ENCODE assay signal across 20 cellular contexts in the genomic region with DNA sequence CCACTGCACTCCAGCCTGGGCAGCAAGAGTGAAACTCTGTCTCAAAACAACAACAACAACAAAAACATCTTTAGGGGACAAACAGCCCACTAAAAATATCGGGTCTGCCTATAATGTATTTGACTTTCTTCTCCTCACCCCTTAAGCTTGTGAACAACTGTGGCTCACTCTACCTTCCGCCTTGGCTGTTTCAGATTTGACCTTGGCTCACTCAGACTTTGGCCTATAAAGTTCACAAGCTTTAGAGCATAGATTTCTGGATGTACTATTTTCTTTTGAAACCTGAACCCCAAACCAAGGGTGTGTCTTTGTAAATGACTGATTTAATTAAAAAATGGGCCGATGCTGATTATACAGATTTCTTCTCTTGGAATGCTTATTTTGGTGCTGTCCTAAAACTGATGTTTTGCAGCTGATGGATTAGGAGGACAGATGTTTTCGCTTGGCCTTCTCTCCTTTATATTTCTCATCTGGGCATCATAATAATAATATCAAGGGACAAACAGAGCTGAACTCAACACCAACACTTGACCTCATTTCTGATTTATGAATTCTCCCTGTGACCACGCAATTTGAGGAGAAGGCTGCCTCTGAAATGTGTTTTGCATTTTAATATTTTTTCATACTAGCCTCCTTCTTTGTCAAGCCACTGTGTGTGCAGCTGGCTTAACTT. TPM values are rescaled to one million over a fixed set of nuclear protein-coding genes. Genes with fewer than 3 reads are reported as not detected.
DNase-seq lines count a peak whose midpoint lies in the region; ATAC-seq lines count a peak whose summit lies in the region.
"Had no signal": no experiment of that assay in that cellular context is flagged by ENCODE, and none has a peak within 500 bp of the region (broad histone marks: within the 10 kb centered on the region; RNA-seq: fewer than 3 reads in every experiment).

No MANE protein-coding gene starts in this region.

- H3K27me3 Mint-ChIP-seq in CD4-positive, CD25-positive, alpha-beta regulatory T cell = peaks cover 5% of the 10 kb centered on the region
- H3K27me3 Mint-ChIP-seq: activated naive CD4-positive, alpha-beta T cell treated with anti-CD3 and anti-CD28 coated beads, Interleukin-2, amount 50 U/mL, for 24 hours; stimulated activated naive B cell treated with anti-CD40 and anti-IgM and Interleukin-4, amounts not matched to agents 10 μg/mL and 1 μg/mL and 100 μg/mL, for 72 hours had no signal

- peaks cover 3% of the 10 kb centered on the region for H3K4me1 ChIP-seq in CD4-positive, CD25-positive, alpha-beta regulatory T cell (ENCODE audit: control insufficient read depth, insufficient read depth, low read length, poor library complexity, severe bottlenecking)
- H3K4me1 ChIP-seq in neuron (ENCODE audit: insufficient read depth, low read length) = peaks cover 7% of the 10 kb centered on the region

- peak overlapping the region in 2 of 3 donors; percentile 32 to 65 for H3K27ac Mint-ChIP-seq in CD4-positive, CD25-positive, alpha-beta regulatory T cell
- H3K27ac Mint-ChIP-seq: CD14-positive monocyte; stimulated activated naive B cell treated with anti-CD40 and anti-IgM and Interleukin-4, amounts not matched to agents 10 μg/mL and 1 μg/mL and 100 μg/mL, for 72 hours had no signal

- peaks cover 0 to 46% (median 17%) of the 10 kb centered on the region in 4 donors for H3K4me1 Mint-ChIP-seq in CD4-positive, CD25-positive, alpha-beta regulatory T cell

- no peak overlapping the region for H3K4me3 ChIP-seq in CD4-positive, CD25-positive, alpha-beta regulatory T cell (ENCODE audit: low read depth, low read length)
- H3K4me3 ChIP-seq in neuron (ENCODE audit: low read length) = no peak overlapping the region
- H3K4me3 ChIP-seq: PC-9, upper lobe of right lung had no signal

- no peaks in the 10 kb centered on the region for H3K36me3 Mint-ChIP-seq in CD4-positive, CD25-positive, alpha-beta regulatory T cell
- H3K36me3 Mint-ChIP-seq: activated naive CD4-positive, alpha-beta T cell treated with anti-CD3 and anti-CD28 coated beads, Interleukin-2, amount 50 U/mL, for 24 hours; CD14-positive monocyte; stimulated activated naive B cell treated with anti-CD40 and anti-IgM and Interleukin-4, amounts not matched to agents 10 μg/mL and 1 μg/mL and 100 μg/mL, for 72 hours had no signal

- ATAC-seq in CD4-positive, CD25-positive, alpha-beta regulatory T cell (ENCODE audit: low read depth in 2 of 2) = no peak
- ATAC-seq in GM19035 (IDR thresholded peaks at IDR 0.05; ENCODE audit: unreplicated experiment) (no peak), GM18498 (IDR thresholded peaks at IDR 0.05; ENCODE audit: unreplicated experiment) (no peak), GM21515 (IDR thresholded peaks at IDR 0.05; ENCODE audit: unreplicated experiment) (no peak), GM21576 (IDR thresholded peaks at IDR 0.05; ENCODE audit: unreplicated experiment) (no peak)
- ATAC-seq: stimulated activated naive B cell treated with anti-CD40 and anti-IgM and Interleukin-4, amounts not matched to agents 10 μg/mL and 1 μg/mL and 100 μg/mL, for 72 hours had no signal

- H3K27ac ChIP-seq in CD4-positive, CD25-positive, alpha-beta regulatory T cell (ENCODE audit: insufficient read depth, low read length, poor library complexity, severe bottlenecking) = no peak overlapping the region
- H3K27ac ChIP-seq: HL-60, KMS-11, PC-9, upper lobe of right lung had no signal

- H3K9me3 Mint-ChIP-seq in CD4-positive, CD25-positive, alpha-beta regulatory T cell = peaks cover 0 to 2% (median 0%) of the 10 kb centered on the region in 7 donors
- H3K9me3 Mint-ChIP-seq: activated naive CD4-positive, alpha-beta T cell treated with anti-CD3 and anti-CD28 coated beads, Interleukin-2, amount 50 U/mL, for 24 hours had no signal

- H2AFZ ChIP-seq in neuron (ENCODE audit: low read depth, low read length) = peak overlapping the region; percentile 53
- H2AFZ ChIP-seq: PC-9 had no signal

- DNase-seq in CD4-positive, CD25-positive, alpha-beta regulatory T cell = no peak
- DNase-seq in GM03348 (ENCODE audit: low spot score) (peak; percentile 13), dedifferentiated amniotic fluid mesenchymal stem cell (ENCODE audit: extremely low spot score) (peak; percentile 30)
- DNase-seq: activated CD4-positive, alpha-beta T cell treated with anti-CD3 and anti-CD28 coated beads for 4 hours; activated CD8-positive, alpha-beta memory T cell treated with anti-CD3 and anti-CD28 coated beads for 24 hours; activated T-cell treated with anti-CD3 and anti-CD28 coated beads for 4 hours; effector CD4-positive, alpha-beta T cell; glutamatergic neuron; PC-9; stimulated activated naive B cell treated with anti-CD40 and anti-IgM and Interleukin-4, amounts not matched to agents 10 μg/mL and 1 μg/mL and 100 μg/mL, for 72 hours; upper lobe of right lung had no signal

- no peaks in the 10 kb centered on the region for H3K36me3 ChIP-seq in CD4-positive, CD25-positive, alpha-beta regulatory T cell (ENCODE audit: control insufficient read depth, insufficient read depth, low read length)
- H3K36me3 ChIP-seq in neuron (ENCODE audit: insufficient read depth, low read length) = no peaks in the 10 kb centered on the region
- H3K36me3 ChIP-seq: upper lobe of right lung had no signal

- no peak overlapping the region for H3K4me3 Mint-ChIP-seq in CD4-positive, CD25-positive, alpha-beta regulatory T cell
- H3K4me3 Mint-ChIP-seq: activated naive CD4-positive, alpha-beta T cell treated with anti-CD3 and anti-CD28 coated beads, Interleukin-2, amount 50 U/mL, for 24 hours; CD14-positive monocyte; stimulated activated naive B cell treated with anti-CD40 and anti-IgM and Interleukin-4, amounts not matched to agents 10 μg/mL and 1 μg/mL and 100 μg/mL, for 72 hours had no signal

- H3K9me3 ChIP-seq in CD4-positive, CD25-positive, alpha-beta regulatory T cell (ENCODE audit: control insufficient read depth in 2 of 2, low read length in 2 of 2) = peaks cover 6 to 9% of the 10 kb centered on the region in 2 experiments
- H3K9me3 ChIP-seq in neuron (ENCODE audit: low read length) = peaks cover 6% of the 10 kb centered on the region
- H3K9me3 ChIP-seq: upper lobe of right lung had no signal

- no peaks in the 10 kb centered on the region for H3K27me3 ChIP-seq in CD4-positive, CD25-positive, alpha-beta regulatory T cell (ENCODE audit: control insufficient read depth, insufficient read depth, low read length)
- H3K27me3 ChIP-seq in neuron (ENCODE audit: insufficient read depth, low read length) = no peaks in the 10 kb centered on the region
- H3K27me3 ChIP-seq: upper lobe of right lung had no signal

RNA-seq across cellular contexts. Expression of a gene that starts 40.2 kb away (rescaled TPM):
- total RNA-seq in CD4-positive, CD25-positive, alpha-beta regulatory T cell = 158 TPM
- 10 to 100 TPM in 2 of 4 donors, 1 to 10 TPM in 2; 5.5 to 12.8 (median 8.0) TPM for polyA plus RNA-seq in CD4-positive, CD25-positive, alpha-beta regulatory T cell

Comparison
In these comparisons a context has a peak if more than half of its experiments do, and no peak if none do; other contexts are left out.
1. DNase-seq: peak in GM03348 (single experiment) and dedifferentiated amniotic fluid mesenchymal stem cell (single experiment); none in CD4-positive, CD25-positive, alpha-beta regulatory T cell (0 of 3).